Comparison of ENCODE assay signal across 8 cellular contexts in the genomic region with DNA sequence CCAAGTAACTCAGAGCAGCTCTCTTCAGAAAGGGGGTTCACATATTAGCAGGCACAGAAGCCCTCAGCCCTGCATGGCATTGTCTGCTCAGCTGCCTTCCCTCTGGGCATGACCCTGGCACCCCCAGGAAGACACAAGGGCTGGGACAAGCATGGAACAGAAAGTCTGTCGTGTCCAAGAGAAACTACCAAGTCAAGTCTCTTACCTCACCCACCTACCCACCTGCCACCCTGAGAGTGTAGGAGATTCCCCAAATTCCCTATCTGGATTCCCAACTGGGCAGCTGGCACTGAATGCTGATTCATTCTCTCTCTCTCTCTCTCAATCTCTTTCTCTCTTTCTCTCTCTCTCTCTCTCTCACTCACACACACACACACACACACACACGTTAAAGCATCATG. TPM values are rescaled to one million over a fixed set of nuclear protein-coding genes. Genes with fewer than 3 reads are reported as not detected.
DNase-seq lines count a peak whose midpoint lies in the region; ATAC-seq and TF ChIP-seq lines count a peak whose summit lies in the region.

No MANE protein-coding gene starts in this region.

- peak overlapping the region; percentile 95 for H3K27ac Mint-ChIP-seq in central memory CD8-positive, alpha-beta T cell (ENCODE audit: low read depth)
- H3K27ac Mint-ChIP-seq in naive thymus-derived CD8-positive, alpha-beta T cell: peak overlapping the region; percentile 79 to 95 (median 89)

- no peak for TF ChIP-seq CTCF in KMS-11 (conservative IDR thresholded peaks at IDR 0.05; ENCODE audit: low read depth, low read length)

- peak overlapping the region; percentile 68 for H3K4me3 Mint-ChIP-seq in central memory CD8-positive, alpha-beta T cell
- peak overlapping the region; percentile 62 to 86 (median 78) for H3K4me3 Mint-ChIP-seq in naive thymus-derived CD8-positive, alpha-beta T cell

- H3K27me3 Mint-ChIP-seq in central memory CD8-positive, alpha-beta T cell: no peaks in the 10 kb centered on the region
- H3K27me3 Mint-ChIP-seq in naive thymus-derived CD8-positive, alpha-beta T cell: no peaks in the 10 kb centered on the region

- H3K9ac ChIP-seq in BLaER1 treated with 17β-estradiol and CSF1 and Interleukin-3, amounts not matched to agents 10 nM and 100 nM: peak overlapping the region; percentile 13 to 67 (median 56); a peak in 20 of 22 replicates
- H3K9ac ChIP-seq in KMS-11: peak overlapping the region; percentile 56; the same call in 1 of the 2 replicates

- peaks cover 86% of the 10 kb centered on the region for H3K4me1 Mint-ChIP-seq in central memory CD8-positive, alpha-beta T cell
- H3K4me1 Mint-ChIP-seq in naive thymus-derived CD8-positive, alpha-beta T cell: peaks cover 42 to 98% (median 89%) of the 10 kb centered on the region in 4 donors

- H3K9me3 Mint-ChIP-seq in central memory CD8-positive, alpha-beta T cell: no peaks in the 10 kb centered on the region
- H3K9me3 Mint-ChIP-seq in naive thymus-derived CD8-positive, alpha-beta T cell: no peaks in the 10 kb centered on the region

- peaks cover 54% of the 10 kb centered on the region for H3K36me3 Mint-ChIP-seq in central memory CD8-positive, alpha-beta T cell (ENCODE audit: insufficient read depth)
- no peaks in the 10 kb centered on the region for H3K36me3 Mint-ChIP-seq in naive thymus-derived CD8-positive, alpha-beta T cell

- H3K27ac ChIP-seq in BLaER1 treated with 17β-estradiol and CSF1 and Interleukin-3, amounts not matched to agents 10 nM and 100 nM: peak overlapping the region; percentile 14 to 75 (median 62); a peak in 21 of 22 replicates
- H3K27ac ChIP-seq in KMS-11: peak overlapping the region; percentile 92

- DNase-seq in central memory CD8-positive, alpha-beta T cell (ENCODE audit: low spot score in 2 of 2): no peak
- DNase-seq in naive thymus-derived CD8-positive, alpha-beta T cell: no peak
- DNase-seq in GM19240 (ENCODE audit: insufficient read length, low spot score) (no peak), GOT3 (lab: John Stamatoyannopoulos, UW) (no peak), CD1c-positive myeloid dendritic cell (ENCODE audit: extremely low spot score) (no peak)
- no peak for DNase-seq in stimulated activated CD8-positive, alpha-beta memory T cell treated with anti-CD3 and anti-CD28 coated beads, Interleukin-4, amount 100 ng/mL, for 48 hours

- POLR2A ChIA-PET in naive thymus-derived CD8-positive, alpha-beta T cell (lab: Charles Lee): interaction anchor here (1.3 to 5.1 kb wide), 4 partner anchors 9 to 22 kb away, joined by 4 to 35 read pairs (median 18); a partner anchor contains a TSS

- peak overlapping the region in 5 of 10 experiments; percentile 5 to 42 (median 12); a peak in 3 of 20 replicates for H3K4me3 ChIP-seq in BLaER1 treated with 17β-estradiol and CSF1 and Interleukin-3, amounts not matched to agents 10 nM and 100 nM
- H3K4me3 ChIP-seq in KMS-11 (IDR thresholded peaks at IDR 0.05; ENCODE audit: insufficient read depth, low read depth, low read length): peak overlapping the region; percentile 16

- H3K36me3 ChIP-seq in BLaER1 treated with 17β-estradiol and CSF1 and Interleukin-3, amounts not matched to agents 10 nM and 100 nM: peaks cover 0 to 15% (median 0%) of the 10 kb centered on the region in 11 experiments; a peak in 4 of 22 replicates
- H3K36me3 ChIP-seq in KMS-11 (ENCODE audit: insufficient read depth): no peaks in the 10 kb centered on the region

- H3K9me3 ChIP-seq in BLaER1 treated with 17β-estradiol and CSF1 and Interleukin-3, amounts not matched to agents 10 nM and 100 nM (replicated peaks in 1 of 11): no peaks in the 10 kb centered on the region

- ATAC-seq in central memory CD8-positive, alpha-beta T cell (replicated peaks; ENCODE audit: extremely low read depth, poor library complexity, severe bottlenecking): no peak
- ATAC-seq in naive thymus-derived CD8-positive, alpha-beta T cell: no peak

- H3K79me2 ChIP-seq in KMS-11 (ENCODE audit: insufficient read depth, low read depth): peaks cover 100% of the 10 kb centered on the region

- H4K20me1 ChIP-seq in BLaER1 treated with 17β-estradiol and CSF1 and Interleukin-3, amounts not matched to agents 10 nM and 100 nM: peaks cover 0 to 99% (median 86%) of the 10 kb centered on the region in 11 experiments; a peak in 15 of 22 replicates
- peaks cover 8% of the 10 kb centered on the region for H4K20me1 ChIP-seq in KMS-11 (ENCODE audit: insufficient read depth)

- H3K27me3 ChIP-seq in BLaER1 treated with 17β-estradiol and CSF1 and Interleukin-3, amounts not matched to agents 10 nM and 100 nM: no peaks in the 10 kb centered on the region
- no peaks in the 10 kb centered on the region for H3K27me3 ChIP-seq in KMS-11 (ENCODE audit: insufficient read depth, low read depth)

- H3K4me1 ChIP-seq in BLaER1 treated with 17β-estradiol and CSF1 and Interleukin-3, amounts not matched to agents 10 nM and 100 nM: peaks cover 99 to 100% (median 100%) of the 10 kb centered on the region in 10 experiments
- peaks cover 99% of the 10 kb centered on the region for H3K4me1 ChIP-seq in KMS-11 (ENCODE audit: low read depth, poor library complexity, severe bottlenecking)

- H3K4me2 ChIP-seq in BLaER1 treated with 17β-estradiol and CSF1 and Interleukin-3, amounts not matched to agents 10 nM and 100 nM: peak overlapping the region; percentile 82 to 99 (median 95)
- peak overlapping the region; percentile 97 for H3K4me2 ChIP-seq in KMS-11

- H2AFZ ChIP-seq in KMS-11 (ENCODE audit: low read depth): no peak overlapping the region

RNA-seq across cellular contexts. Expression of a gene that starts 21.6 kb away (rescaled TPM):
- 10 to 100 TPM; 30.9 to 32.5 TPM for total RNA-seq in naive thymus-derived CD8-positive, alpha-beta T cell
- 1 to 10 TPM; 2.3 to 4.9 (median 4.8) TPM for polyA plus RNA-seq in naive thymus-derived CD8-positive, alpha-beta T cell
